In genomic region chr1:71787699-71788098, GRCh38 we compare ENCODE assay signal across 18 cellular contexts.
DNase-seq lines count a peak whose midpoint lies in the region; ATAC-seq and TF ChIP-seq lines count a peak whose summit lies in the region.
"Had no signal": no experiment of that assay in that cellular context is flagged by ENCODE, and none has a peak within 500 bp of the region (broad histone marks: within the 10 kb centered on the region; RNA-seq: fewer than 3 reads in every experiment).

No MANE protein-coding gene starts in this region.

- no peaks in the 10 kb centered on the region for H3K36me3 ChIP-seq in body of pancreas (replicated peaks in 1 of 2; ENCODE audit: insufficient read depth in 1 of 2, low read depth in 2 of 2)
- H3K36me3 ChIP-seq: HAP-1 had no signal

- H3K4me1 ChIP-seq in body of pancreas: peaks cover 26% of the 10 kb centered on the region
- H3K4me1 ChIP-seq: A549, HAP-1 had no signal

- no peaks in the 10 kb centered on the region for H3K27me3 ChIP-seq in body of pancreas
- H3K27me3 ChIP-seq: BLaER1 had no signal

- intact Hi-C loops in body of pancreas (cut with DNase I): no loop called here

- DNase-seq in NCI-H226: peak; percentile 73
- no peak for DNase-seq in body of pancreas
- no peak for DNase-seq in DMS53 (lab: John Stamatoyannopoulos, UW)
- no peak for DNase-seq in stimulated activated naive CD4-positive, alpha-beta T cell treated with Interleukin-2 at 50 U/mL for 16 hours (lab: John Stamatoyannopoulos, UW)
- no peak for DNase-seq in D341Med (ENCODE audit: low spot score)
- no peak for DNase-seq in A172 (ENCODE audit: low spot score)
- DNase-seq: CD4-positive, CD25-positive, alpha-beta regulatory T cell; DMS 273 treated with DMSO at 0.1 percent for 48 hours; DMS79; EL; GDM1; GOT3 had no signal

- no peak overlapping the region for H3K27ac ChIP-seq in body of pancreas
- H3K27ac ChIP-seq: A549, HL-60 had no signal

- TF ChIP-seq CTCF in body of pancreas (IDR thresholded peaks at IDR 0.05): no peak

- no peaks in the 10 kb centered on the region for H3K9me3 ChIP-seq in body of pancreas
- H3K9me3 ChIP-seq: A549, HAP-1 had no signal

- H3K4me3 ChIP-seq in body of pancreas: no peak overlapping the region
- H3K4me3 ChIP-seq: A549, BLaER1, HAP-1, K562 had no signal

- ATAC-seq in SK-N-SH treated with all-trans-retinoic acid at 6 μM for 48 hours: peak; percentile 28; the same call in 1 of the 3 replicates
- ATAC-seq in body of pancreas: peak; percentile 15
- ATAC-seq: A549, K562 had no signal

- no peak for TF ChIP-seq POLR2A in body of pancreas (IDR thresholded peaks at IDR 0.05)

- 12 to 25% methylated on average over 1 of the region's 1 CpG for WGBS in body of pancreas, 2 donors

TF ChIP-seq in SK-N-SH treated with all-trans-retinoic acid at 6 μM for 48 hours, 23 proteins besides CTCF, POLR2A, EP300 and RAD21:
- TF ChIP-seq ZC3H10 (CRISPR knock-in tag; IDR thresholded peaks at IDR 0.05): no peak
- TF ChIP-seq PPARA (CRISPR knock-in tag; IDR thresholded peaks at IDR 0.05; ENCODE audit: borderline replicate concordance): no peak
- 0 out of 2 replicates have a peak, but pooled peaks have one; percentile 60 for TF ChIP-seq GLIS3 (CRISPR knock-in tag; IDR thresholded peaks at IDR 0.05)
- TF ChIP-seq, protein P1, sequence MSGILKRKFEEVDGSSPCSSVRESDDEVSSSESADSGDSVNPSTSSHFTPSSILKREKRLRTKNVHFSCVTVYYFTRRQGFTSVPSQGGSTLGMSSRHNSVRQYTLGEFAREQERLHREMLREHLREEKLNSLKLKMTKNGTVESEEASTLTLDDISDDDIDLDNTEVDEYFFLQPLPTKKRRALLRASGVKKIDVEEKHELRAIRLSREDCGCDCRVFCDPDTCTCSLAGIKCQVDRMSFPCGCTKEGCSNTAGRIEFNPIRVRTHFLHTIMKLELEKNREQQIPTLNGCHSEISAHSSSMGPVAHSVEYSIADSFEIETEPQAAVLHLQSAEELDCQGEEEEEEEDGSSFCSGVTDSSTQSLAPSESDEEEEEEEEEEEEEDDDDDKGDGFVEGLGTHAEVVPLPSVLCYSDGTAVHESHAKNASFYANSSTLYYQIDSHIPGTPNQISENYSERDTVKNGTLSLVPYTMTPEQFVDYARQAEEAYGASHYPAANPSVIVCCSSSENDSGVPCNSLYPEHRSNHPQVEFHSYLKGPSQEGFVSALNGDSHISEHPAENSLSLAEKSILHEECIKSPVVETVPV (CRISPR knock-in tag; IDR thresholded peaks at IDR 0.05): no peak
- TF ChIP-seq CSDC2 (CRISPR knock-in tag; IDR thresholded peaks at IDR 0.05): no peak
- 0 out of 2 replicates have a peak, but pooled peaks have one; percentile 10 for TF ChIP-seq TSHZ2 (CRISPR knock-in tag; IDR thresholded peaks at IDR 0.05)
- 0 out of 2 replicates have a peak, but pooled peaks have one; percentile 16 for TF ChIP-seq CREB5 (CRISPR knock-in tag; IDR thresholded peaks at IDR 0.05; ENCODE audit: low read depth)
- TF ChIP-seq OSR1 (CRISPR knock-in tag; IDR thresholded peaks at IDR 0.05): no peak
